ENCODE assay signal across 7 cellular contexts in genomic region chr19:10288662-10289166, GRCh38. TPM values are rescaled to one million over a fixed set of nuclear protein-coding genes. Genes with fewer than 3 reads are reported as not detected.
DNase-seq lines count a peak whose midpoint lies in the region; ATAC-seq, FAIRE-seq and TF ChIP-seq lines count a peak whose summit lies in the region.

No MANE protein-coding gene starts in this region.

- H3K9me3 ChIP-seq in Karpas-422 (ENCODE audit: low read length) (no peaks in the 10 kb centered on the region), psoas muscle (no peaks in the 10 kb centered on the region)

- H3K4me2 ChIP-seq in Karpas-422 (ENCODE audit: low read depth, low read length, poor library complexity, severe bottlenecking), result peak overlapping the region; percentile 76

- peak overlapping the region; percentile 93 for H2AFZ ChIP-seq in Karpas-422 (ENCODE audit: low read length)

- H3K27ac ChIP-seq in Karpas-422 (ENCODE audit: low read length), result peak overlapping the region; percentile 50
- H3K27ac ChIP-seq in psoas muscle, result no peak overlapping the region

- 1 to 4% (median 2%) methylated on average over 23 of the region's 23 CpGs for WGBS in psoas muscle, 3 donors

- peak; percentile 94 for DNase-seq in Karpas-422
- peak; percentile 83 for DNase-seq in UCSD-AML1 (lab: John Stamatoyannopoulos, UW; ENCODE audit: unreplicated experiment)
- DNase-seq in erythroblast (lab: John Stamatoyannopoulos, UW), result peak; percentile 93 to 94
- no peak for DNase-seq in psoas muscle
- DNase-seq in central memory CD4-positive, alpha-beta T cell, result no peak

- no peaks in the 10 kb centered on the region for H3K9me2 ChIP-seq in Karpas-422 (replicated peaks; ENCODE audit: insufficient read depth, low read length)

- peak; percentile 87 for FAIRE-seq in G401.6 (lab: Jason Lieb, UNC)

- no peaks in the 10 kb centered on the region for H3K79me2 ChIP-seq in Karpas-422 (ENCODE audit: low read length)

- H3K36me3 ChIP-seq in Karpas-422 (ENCODE audit: insufficient read depth, low read length) (no peaks in the 10 kb centered on the region), psoas muscle (ENCODE audit: insufficient read depth in 1 of 2, low read depth in 1 of 2) (peaks cover 0 to 12% of the 10 kb centered on the region in 2 donors)

- TF ChIP-seq CTCF in psoas muscle (IDR thresholded peaks at IDR 0.05), result no peak

- H3K4me3 ChIP-seq in Karpas-422 (ENCODE audit: low read length) (peak overlapping the region; percentile 68; the same call in 1 of the 2 replicates), psoas muscle (peak overlapping the region; percentile 59)

- H3K27me3 ChIP-seq in Karpas-422 (ENCODE audit: low read length), result no peaks in the 10 kb centered on the region
- peaks cover 0 to 75% (median 44%) of the 10 kb centered on the region in 3 donors for H3K27me3 ChIP-seq in psoas muscle (ENCODE audit: insufficient read depth in 3 of 3, low read length in 2 of 3)

- TF ChIP-seq POLR2A in erythroblast (IDR thresholded peaks at IDR 0.05; ENCODE audit: low read length), result peak; percentile 75

- intact Hi-C loops in psoas muscle (cut with DNase I), result no loop called here

- peak in 1 of 4 donors; percentile 32 for ATAC-seq in psoas muscle
- ATAC-seq in HG03095 (IDR thresholded peaks at IDR 0.05; ENCODE audit: unreplicated experiment), result no peak

- peak overlapping the region; percentile 79 for H3K9ac ChIP-seq in Karpas-422 (ENCODE audit: low read length)

- H4K20me1 ChIP-seq in Karpas-422 (ENCODE audit: insufficient read depth, low read depth, low read length), result no peaks in the 10 kb centered on the region

- H3K4me1 ChIP-seq in Karpas-422 (ENCODE audit: low read length) (peaks cover 30% of the 10 kb centered on the region), psoas muscle (peaks cover 43% of the 10 kb centered on the region)

RNA-seq across cellular contexts. Expression of gene ICAM5, which starts 1.0 kb away (rescaled TPM):
- 4.5 and 9.1 TPM in 2 replicates for total RNA-seq in Karpas-422 (2014; rRNA removed; shearing (Covaris generic); ENCODE audit: low replicate concordance)
- total RNA-seq in psoas muscle, result under 1 TPM in 2 of 4 donors, not detected in 2; 0.13 to 0.22 TPM
- polyA plus RNA-seq in psoas muscle, result under 1 TPM in 2 of 3 donors, not detected in 1; 0.04 TPM

RNA-seq across cellular contexts. Expression of gene ICAM4, which starts 2.0 kb away (rescaled TPM):
- total RNA-seq in Karpas-422 (2014; rRNA removed; shearing (Covaris generic); ENCODE audit: low replicate concordance), result not detected in 2 replicates
- under 1 TPM in 1 of 4 donors, not detected in 3; 0.47 TPM for total RNA-seq in psoas muscle
- under 1 TPM in 2 of 3 donors, not detected in 1; 0.04 to 0.18 TPM for polyA plus RNA-seq in psoas muscle

RNA-seq across cellular contexts. Expression of gene ICAM1, which starts 17.8 kb away (rescaled TPM):
- 1.8 and 5.1 TPM in 2 replicates for total RNA-seq in Karpas-422 (2014; rRNA removed; shearing (Covaris generic); ENCODE audit: low replicate concordance)
- total RNA-seq in psoas muscle, result 1 to 10 TPM; 3.7 to 8.0 (median 6.9) TPM
- 1 to 10 TPM; 2.7 to 7.5 (median 3.3) TPM for polyA plus RNA-seq in psoas muscle

RNA-seq across cellular contexts. Expression of gene ZGLP1, which starts 20.9 kb away (rescaled TPM):
- 5.3 and 7.1 TPM in 2 replicates for total RNA-seq in Karpas-422 (2014; rRNA removed; shearing (Covaris generic); ENCODE audit: low replicate concordance)
- 1 to 10 TPM in 1 of 4 donors, under 1 TPM in 2, not detected in 1; 0.59 to 2.9 (median 0.69) TPM for total RNA-seq in psoas muscle
- 1 to 10 TPM in 1 of 3 donors, under 1 TPM in 2; 0.69 to 1.6 (median 1.00) TPM for polyA plus RNA-seq in psoas muscle

RNA-seq across cellular contexts. Expression of gene FDX2, which starts 27.1 kb away (rescaled TPM):
- total RNA-seq in Karpas-422 (2014; rRNA removed; shearing (Covaris generic); ENCODE audit: low replicate concordance), result 11.9 and 23.2 TPM in 2 replicates
- total RNA-seq in psoas muscle, result 10 to 100 TPM; 16.0 to 21.8 (median 18.3) TPM
- polyA plus RNA-seq in psoas muscle, result 10 to 100 TPM; 30.7 to 52.5 (median 39.6) TPM

Comparison
In these comparisons a context has a peak if more than half of its experiments do, and no peak if none do; other contexts are left out.
1. DNase-seq: peak in Karpas-422 (single experiment), UCSD-AML1 (single experiment) and erythroblast (2 of 2); none in psoas muscle (0 of 2) and central memory CD4-positive, alpha-beta T cell (single experiment).